Comparison of ENCODE assay signal across 8 cellular contexts in the genomic region with DNA sequence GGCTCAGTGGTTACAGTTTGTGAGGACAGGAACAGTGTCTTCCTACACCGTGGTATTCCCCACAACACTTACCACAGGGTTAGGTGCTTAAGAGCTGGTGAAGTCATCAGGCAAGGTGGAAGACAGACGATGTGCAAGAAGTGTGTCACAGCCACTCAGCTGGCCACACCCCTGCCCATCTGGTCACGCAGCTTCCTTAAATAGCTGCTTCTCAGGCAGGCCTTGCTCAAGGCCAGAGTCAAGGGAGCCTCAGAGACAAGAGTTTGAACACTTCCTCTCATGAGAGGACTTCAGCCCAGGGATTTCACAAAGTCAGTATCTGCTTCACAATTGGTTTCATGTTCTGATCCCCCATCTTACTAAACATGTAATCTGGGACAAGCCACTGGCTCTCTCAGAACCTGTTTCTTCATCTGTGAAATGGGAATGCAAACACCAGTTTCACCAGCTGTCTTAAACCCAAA.
DNase-seq lines count a peak whose midpoint lies in the region; ATAC-seq, FAIRE-seq and TF ChIP-seq lines count a peak whose summit lies in the region.

No MANE protein-coding gene starts in this region.

- H4K5ac ChIP-seq in H9 (ENCODE audit: insufficient read length, low read depth, low read length) = no peak overlapping the region

- H3K4ac ChIP-seq in H9 (ENCODE audit: low read depth, low read length) = no peak overlapping the region

- H3K14ac ChIP-seq in H9 (ENCODE audit: insufficient read depth, low read length) = no peak overlapping the region; the same call in 1 of the 2 replicates

- TF ChIP-seq CTCF in right atrium auricular region (IDR thresholded peaks at IDR 0.05) (no peak), H9 (conservative IDR thresholded peaks at IDR 0.05) (no peak)

- H2BK12ac ChIP-seq in H9 (ENCODE audit: insufficient read length, low read depth, low read length) = no peak overlapping the region

- H4K91ac ChIP-seq in H9 (ENCODE audit: insufficient read length, low read depth, low read length) = no peak overlapping the region

- H3K79me1 ChIP-seq in H9 (ENCODE audit: insufficient read depth, low read depth, low read length, poor library complexity, severe bottlenecking) = no peaks in the 10 kb centered on the region

- no peaks in the 10 kb centered on the region for H3K27me3 ChIP-seq in BLaER1 treated with 17β-estradiol and CSF1 and Interleukin-3, amounts not matched to agents 10 nM and 100 nM
- H3K27me3 ChIP-seq in right atrium auricular region = no peaks in the 10 kb centered on the region
- H3K27me3 ChIP-seq in H9 (ENCODE audit: insufficient read depth, low read length) = no peaks in the 10 kb centered on the region

- H3K79me2 ChIP-seq in H9 (ENCODE audit: insufficient read depth, low read length) = no peaks in the 10 kb centered on the region

- no peak overlapping the region for H2BK15ac ChIP-seq in H9 (ENCODE audit: low read depth, low read length)

- no peaks in the 10 kb centered on the region for H3K27me3 Mint-ChIP-seq in H9 (ENCODE audit: low read depth)

- H3K18ac ChIP-seq in H9 (ENCODE audit: insufficient read length, low read depth, low read length) = no peak overlapping the region

- peak overlapping the region in 4 of 11 experiments; percentile 53 to 76 (median 56); a peak in 9 of 22 replicates for H3K27ac ChIP-seq in BLaER1 treated with 17β-estradiol and CSF1 and Interleukin-3, amounts not matched to agents 10 nM and 100 nM
- H3K27ac ChIP-seq in right atrium auricular region (peak overlapping the region; percentile 51 to 70), H9 (ENCODE audit: insufficient read length, low read depth, low read length) (no peak overlapping the region)

- H2BK20ac ChIP-seq in H9 (ENCODE audit: low read depth, low read length, poor library complexity, severe bottlenecking) = no peak overlapping the region

- no peak overlapping the region for H2AFZ ChIP-seq in H9 (ENCODE audit: low read length)

- no peaks in the 10 kb centered on the region for H3K9me3 Mint-ChIP-seq in H9

- H2BK5ac ChIP-seq in H9 (ENCODE audit: insufficient read length, low read length) = no peak overlapping the region

- H4K20me1 ChIP-seq in BLaER1 treated with 17β-estradiol and CSF1 and Interleukin-3, amounts not matched to agents 10 nM and 100 nM = no peaks in the 10 kb centered on the region
- no peaks in the 10 kb centered on the region for H4K20me1 ChIP-seq in H9 (ENCODE audit: control insufficient read depth, insufficient read depth, insufficient read length)

- peak; percentile 92 for ATAC-seq in GM19025 (IDR thresholded peaks at IDR 0.05; ENCODE audit: low read depth, unreplicated experiment)
- peak; percentile 92 for ATAC-seq in HG03064 (IDR thresholded peaks at IDR 0.05; ENCODE audit: low read depth, unreplicated experiment)

- no peak overlapping the region for H3K4me3 ChIP-seq in BLaER1 treated with 17β-estradiol and CSF1 and Interleukin-3, amounts not matched to agents 10 nM and 100 nM
- H3K4me3 ChIP-seq in right atrium auricular region = no peak overlapping the region

- H4K8ac ChIP-seq in H9 (replicated peaks; ENCODE audit: insufficient read length, low read depth, low read length) = no peak overlapping the region

- peaks cover 7 to 13% of the 10 kb centered on the region in 2 experiments for H3K4me1 Mint-ChIP-seq in H9

- 0 out of 7 replicates have a peak, but pooled peaks cover 0 to 7% (median 0%) of the 10 kb centered on the region in 3 experiments for H3K36me3 Mint-ChIP-seq in H9 (ENCODE audit: insufficient read depth in 1 of 3, low read depth in 3 of 3)

- H3K9me3 ChIP-seq in BLaER1 treated with 17β-estradiol and CSF1 and Interleukin-3, amounts not matched to agents 10 nM and 100 nM (replicated peaks in 1 of 11) = peaks cover 0 to 10% (median 0%) of the 10 kb centered on the region in 11 experiments; a peak in 7 of 22 replicates
- no peaks in the 10 kb centered on the region for H3K9me3 ChIP-seq in right atrium auricular region
- H3K9me3 ChIP-seq in H9 (ENCODE audit: control insufficient read depth, low read depth, low read length) = no peaks in the 10 kb centered on the region

- no peak overlapping the region for H3K56ac ChIP-seq in H9 (ENCODE audit: insufficient read length, low read depth, low read length)

- no peak overlapping the region for H2AK5ac ChIP-seq in H9 (ENCODE audit: insufficient read length, low read length)

- WGBS in H9 (ENCODE audit: extremely low coverage, insufficient read length, low lambda C conversion rate) = no CpG with 5 or more reads among the region's 3 CpGs

- no peak overlapping the region for H3K4me3 Mint-ChIP-seq in H9

- H3K4me1 ChIP-seq in BLaER1 treated with 17β-estradiol and CSF1 and Interleukin-3, amounts not matched to agents 10 nM and 100 nM = peaks cover 0 to 48% (median 6%) of the 10 kb centered on the region in 10 experiments; a peak in 12 of 20 replicates
- H3K4me1 ChIP-seq in right atrium auricular region (peaks cover 0 to 16% of the 10 kb centered on the region in 2 donors), H9 (ENCODE audit: insufficient read depth, low read length) (peaks cover 3% of the 10 kb centered on the region; the same call in 1 of the 2 replicates)

- peak overlapping the region in 6 of 11 experiments; percentile 0 to 65 (median 44); a peak in 10 of 22 replicates for H3K4me2 ChIP-seq in BLaER1 treated with 17β-estradiol and CSF1 and Interleukin-3, amounts not matched to agents 10 nM and 100 nM
- H3K4me2 ChIP-seq in H9 (ENCODE audit: insufficient read depth, insufficient read length, low read length) = no peak overlapping the region

- H3K23me2 ChIP-seq in H9 (ENCODE audit: insufficient read length, low read depth, low read length, poor library complexity, severe bottlenecking) = no peaks in the 10 kb centered on the region

- H3K27ac Mint-ChIP-seq in H9 = no peak overlapping the region; a peak in 1 of 7 replicates

- no peak for FAIRE-seq in RCC 7860 (lab: Jason Lieb, UNC)

- H3K36me3 ChIP-seq in BLaER1 treated with 17β-estradiol and CSF1 and Interleukin-3, amounts not matched to agents 10 nM and 100 nM = peaks cover 0 to 7% (median 0%) of the 10 kb centered on the region in 11 experiments; a peak in 1 of 22 replicates
- H3K36me3 ChIP-seq in right atrium auricular region = peaks cover 5% of the 10 kb centered on the region

- H3T11ph ChIP-seq in H9 (ENCODE audit: low read length) = no peak overlapping the region

- H3K9ac ChIP-seq in BLaER1 treated with 17β-estradiol and CSF1 and Interleukin-3, amounts not matched to agents 10 nM and 100 nM = peak overlapping the region in 1 of 11 experiments; percentile 39; a peak in 2 of 22 replicates
- H3K9ac ChIP-seq in H9 (ENCODE audit: extremely low read depth, insufficient read length, low read length) = no peak overlapping the region

- DNase-seq in RCC 7860 (ENCODE audit: low spot score) (peak; percentile 27), right atrium auricular region (ENCODE audit: low spot score) (peak; percentile 76), H9 (no peak), HCEC 1CT (no peak), 8988T (no peak)

- no peak overlapping the region for H3K23ac ChIP-seq in H9 (ENCODE audit: insufficient read length, low read depth, low read length)

- no peak overlapping the region for H2BK120ac ChIP-seq in H9 (ENCODE audit: low read depth, low read length, poor library complexity, severe bottlenecking)

Comparison
In these comparisons a context has a peak if more than half of its experiments do, and no peak if none do; other contexts are left out.
1. DNase-seq: peak in RCC 7860 (single experiment) and right atrium auricular region (single experiment); none in H9 (single experiment), HCEC 1CT (single experiment) and 8988T (single experiment).